Comparison of ENCODE assay signal across 24 cellular contexts in the genomic region with DNA sequence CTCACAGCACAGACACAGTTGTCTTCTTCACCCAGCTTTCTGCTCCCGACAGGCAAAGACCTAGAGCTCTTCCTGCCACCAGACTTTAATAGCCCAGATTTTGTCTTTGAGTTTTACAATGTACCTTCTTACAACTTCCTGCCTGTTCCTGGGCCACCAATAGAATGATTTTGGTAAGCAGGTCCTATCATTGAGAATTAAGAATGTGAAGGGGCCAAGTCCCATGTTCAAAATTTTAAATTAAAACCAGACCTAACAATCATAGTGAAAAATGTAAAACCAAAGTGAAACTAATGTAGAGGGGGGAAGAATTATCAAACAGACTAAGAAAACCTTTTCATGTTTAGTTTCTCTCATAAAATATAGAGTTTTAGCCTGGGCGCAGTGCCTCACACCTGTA.
"Had no signal": no experiment of that assay in that cellular context is flagged by ENCODE, and none has a peak within 500 bp of the region (broad histone marks: within the 10 kb centered on the region; RNA-seq: fewer than 3 reads in every experiment).

No MANE protein-coding gene starts in this region.

- H3K36me3 ChIP-seq: gastrocnemius medialis, neutrophil, right lobe of liver, thyroid gland, upper lobe of left lung, vagina had no signal

- DNase-seq: activated CD4-positive, alpha-beta memory T cell treated with anti-CD3 and anti-CD28 coated beads, Interleukin-2, amount 10 ng/mL, durations not matched to agents 7 days and 5 days; activated CD4-positive, alpha-beta T cell treated with anti-CD3 and anti-CD28 coated beads for 48 hours; activated gamma-delta T cell treated with Interleukin-2 at 50 U/mL for 16 hours; activated naive CD4-positive, alpha-beta T cell treated with anti-CD3 and anti-CD28 coated beads, Interleukin-2, amount 50 U/mL, for 16 hours; activated T-cell treated with anti-CD3 and anti-CD28 coated beads, Interleukin-2, amount 50 U/mL, for 1 hour; dermis blood vessel endothelial cell; effector CD4-positive, alpha-beta T cell; gastrocnemius medialis; naive B cell; nephron progenitor cell; right lobe of liver; stimulated activated CD4-positive, alpha-beta T cell treated with anti-CD3 and anti-CD28 coated beads, Interleukin-2, amount 100 ng/mL, for 48 hours; SW 1271; thyroid gland; upper lobe of left lung had no signal

- H3K27me3 ChIP-seq: hepatocyte, neutrophil, right lobe of liver, thyroid gland, upper lobe of left lung, vagina had no signal

- H3K4me1 ChIP-seq: gastrocnemius medialis, right lobe of liver, thyroid gland, upper lobe of left lung, vagina had no signal

- H3K4me3 Mint-ChIP-seq: activated CD4-positive, alpha-beta memory T cell treated with anti-CD3 and anti-CD28 coated beads, Interleukin-2, amount 10 ng/mL, durations not matched to agents 7 days and 5 days; mesothelial cell of epicardium; naive B cell; nephron progenitor cell; stimulated activated naive CD8-positive, alpha-beta T cell treated with anti-CD3 and anti-CD28 coated beads, Interleukin-15, Interleukin-2, amounts not matched to agents 100 ng/mL and 50 ng/mL, for 24 hours; WTC11 had no signal

- FAIRE-seq: bronchial epithelial cell, colon, endometrium had no signal

- H3K4me2 ChIP-seq: hepatocyte had no signal

- H2AFZ ChIP-seq: hepatocyte had no signal

- H3K27ac Mint-ChIP-seq: activated CD4-positive, alpha-beta memory T cell treated with anti-CD3 and anti-CD28 coated beads, Interleukin-2, amount 10 ng/mL, durations not matched to agents 7 days and 5 days; mesothelial cell of epicardium; nephron progenitor cell; stimulated activated naive CD8-positive, alpha-beta T cell treated with anti-CD3 and anti-CD28 coated beads, Interleukin-15, Interleukin-2, amounts not matched to agents 100 ng/mL and 50 ng/mL, for 24 hours; WTC11 had no signal

- H3K4me3 ChIP-seq: gastrocnemius medialis, hepatocyte, right lobe of liver, thyroid gland, upper lobe of left lung, vagina had no signal

- H3K27ac ChIP-seq: gastrocnemius medialis, hepatocyte, neutrophil, right lobe of liver, thyroid gland, upper lobe of left lung, vagina had no signal

- H3K9me3 ChIP-seq: gastrocnemius medialis, neutrophil, right lobe of liver, thyroid gland, vagina had no signal

- H3K4me1 Mint-ChIP-seq: mesothelial cell of epicardium, WTC11 had no signal

- ATAC-seq: gastrocnemius medialis, right lobe of liver, WTC11 had no signal

- H3K79me2 ChIP-seq: hepatocyte had no signal
